Comparison of ENCODE assay signal across 21 cellular contexts in genomic region chr14:102490456-102490855, GRCh38.
"Had no signal": no experiment of that assay in that cellular context is flagged by ENCODE, and none has a peak within 500 bp of the region (broad histone marks: within the 10 kb centered on the region; RNA-seq: fewer than 3 reads in every experiment).

No MANE protein-coding gene starts in this region.

- DNase-seq: activated CD4-positive, alpha-beta T cell treated with anti-CD3 and anti-CD28 coated beads, Interleukin-2, amount 10 ng/mL, durations not matched to agents 7 days and 5 days; activated CD8-positive, alpha-beta memory T cell treated with anti-CD3 and anti-CD28 coated beads, Interleukin-2, amount 50 U/mL, for 4 hours; activated naive CD4-positive, alpha-beta T cell treated with anti-CD3 and anti-CD28 coated beads for 36 hours; activated T-cell treated with anti-CD3 and anti-CD28 coated beads, Interleukin-2, amount 50 U/mL, for 4 hours; central memory CD4-positive, alpha-beta T cell; mesendoderm; stimulated activated CD4-positive, alpha-beta T cell treated with anti-CD3 and anti-CD28 coated beads, Interleukin-15, amount 100 ng/mL, for 24 hours; stimulated activated CD4-positive, alpha-beta T cell treated with anti-CD3 and anti-CD28 coated beads, Interleukin-4, amount 100 ng/mL, for 1 hour; stimulated activated naive CD8-positive, alpha-beta T cell treated with anti-CD3 and anti-CD28 coated beads, Interleukin-15, amount 100 ng/mL, for 72 hours; T-helper 1 cell; transverse colon had no signal

- H3K4me3 Mint-ChIP-seq: activated CD4-positive, alpha-beta T cell treated with anti-CD3 and anti-CD28 coated beads, Interleukin-2, amount 10 ng/mL, durations not matched to agents 7 days and 5 days; activated naive CD4-positive, alpha-beta T cell treated with anti-CD3 and anti-CD28 coated beads for 36 hours; activated T-cell treated with anti-CD3 and anti-CD28 coated beads, Interleukin-2, amount 50 U/mL, for 4 hours; brain; nephron; stimulated activated naive CD8-positive, alpha-beta T cell treated with anti-CD3 and anti-CD28 coated beads, Interleukin-15, amount 100 ng/mL, for 72 hours had no signal

- ATAC-seq: activated CD4-positive, CD25-positive, alpha-beta regulatory T cell treated with anti-CD3 and anti-CD28 coated beads, Interleukin-2, amount 50 U/mL, for 24 hours; activated T-cell treated with anti-CD3 and anti-CD28 coated beads, Interleukin-2, amount 50 U/mL, for 4 hours; gastroesophageal sphincter; right cardiac atrium; stimulated activated naive CD8-positive, alpha-beta T cell treated with anti-CD3 and anti-CD28 coated beads, Interleukin-15, amount 100 ng/mL, for 72 hours had no signal

- H3K4me1 Mint-ChIP-seq: activated CD4-positive, alpha-beta T cell treated with anti-CD3 and anti-CD28 coated beads, Interleukin-2, amount 10 ng/mL, durations not matched to agents 7 days and 5 days; brain had no signal

- H3K9me3 ChIP-seq: gastroesophageal sphincter, prostate gland, suprapubic skin, transverse colon, vagina had no signal

- H3K27me3 ChIP-seq: gastroesophageal sphincter, suprapubic skin, transverse colon, vagina had no signal

- H3K27me3 Mint-ChIP-seq: activated CD4-positive, alpha-beta T cell treated with anti-CD3 and anti-CD28 coated beads, Interleukin-2, amount 10 ng/mL, durations not matched to agents 7 days and 5 days; stimulated activated naive CD8-positive, alpha-beta T cell treated with anti-CD3 and anti-CD28 coated beads, Interleukin-15, amount 100 ng/mL, for 72 hours had no signal

- H3K27ac Mint-ChIP-seq: activated CD4-positive, alpha-beta T cell treated with anti-CD3 and anti-CD28 coated beads, Interleukin-2, amount 10 ng/mL, durations not matched to agents 7 days and 5 days; activated naive CD4-positive, alpha-beta T cell treated with anti-CD3 and anti-CD28 coated beads for 36 hours; nephron had no signal

- H3K36me3 ChIP-seq: prostate gland, transverse colon, vagina had no signal

- H3K4me1 ChIP-seq: prostate gland, suprapubic skin, transverse colon, vagina had no signal

- H3K4me3 ChIP-seq: coronary artery, gastroesophageal sphincter, prostate gland, skin epidermis, suprapubic skin, transverse colon, vagina had no signal

- H3K27ac ChIP-seq: coronary artery, gastroesophageal sphincter, prostate gland, suprapubic skin, transverse colon, vagina had no signal
